In the genomic region with DNA sequence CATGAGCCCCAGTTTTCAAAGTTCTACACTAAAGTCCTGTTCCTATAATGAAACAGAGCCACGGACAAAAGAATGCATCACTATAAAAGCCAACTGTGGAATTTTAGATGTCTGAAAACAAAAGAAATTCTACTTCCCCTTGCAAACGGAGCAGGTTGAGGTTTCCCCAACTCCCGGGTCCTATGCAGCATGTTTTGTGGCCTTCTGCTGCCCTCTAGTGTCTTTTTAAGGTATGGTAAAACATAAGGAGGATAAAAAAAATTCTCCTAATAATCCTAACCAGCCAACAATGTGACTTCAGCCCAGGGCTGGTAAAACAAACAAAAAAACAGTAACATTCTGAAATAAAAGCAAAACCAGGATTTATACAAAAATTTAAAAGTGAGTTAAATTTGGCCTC, we compare ENCODE assay signal across 1 cellular context.
TF ChIP-seq lines count a peak whose summit lies in the region.

No MANE protein-coding gene starts in this region.

TF ChIP-seq in K562, 482 proteins besides CTCF, POLR2A, EP300 and RAD21 (continued from another document):
- TF ChIP-seq, protein P1, sequence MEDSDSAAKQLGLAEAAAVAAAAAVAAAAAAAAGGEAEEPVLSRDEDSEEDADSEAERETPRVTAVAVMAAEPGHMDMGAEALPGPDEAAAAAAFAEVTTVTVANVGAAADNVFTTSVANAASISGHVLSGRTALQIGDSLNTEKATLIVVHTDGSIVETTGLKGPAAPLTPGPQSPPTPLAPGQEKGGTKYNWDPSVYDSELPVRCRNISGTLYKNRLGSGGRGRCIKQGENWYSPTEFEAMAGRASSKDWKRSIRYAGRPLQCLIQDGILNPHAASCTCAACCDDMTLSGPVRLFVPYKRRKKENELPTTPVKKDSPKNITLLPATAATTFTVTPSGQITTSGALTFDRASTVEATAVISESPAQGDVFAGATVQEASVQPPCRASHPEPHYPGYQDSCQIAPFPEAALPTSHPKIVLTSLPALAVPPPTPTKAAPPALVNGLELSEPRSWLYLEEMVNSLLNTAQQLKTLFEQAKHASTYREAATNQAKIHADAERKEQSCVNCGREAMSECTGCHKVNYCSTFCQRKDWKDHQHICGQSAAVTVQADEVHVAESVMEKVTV (CRISPR knock-in tag; IDR thresholded peaks at IDR 0.05) = peak; percentile 39; the same call in 1 of the 2 replicates
